ENCODE assay signal across 4 cellular contexts in genomic region chr1:179748772-179749171, GRCh38. TPM values are rescaled to one million over a fixed set of nuclear protein-coding genes. Genes with fewer than 3 reads are reported as not detected.
"Had no signal": no experiment of that assay in that cellular context is flagged by ENCODE, and none has a peak within 500 bp of the region (broad histone marks: within the 10 kb centered on the region; RNA-seq: fewer than 3 reads in every experiment).

No MANE protein-coding gene starts in this region.

- H3K4me3 ChIP-seq: GM12878 had no signal

- DNase-seq: GDM1, GF-D8 had no signal

- ATAC-seq: GM12878 had no signal

RNA-seq across cellular contexts. Expression of gene FAM163A, which starts 5.7 kb away (rescaled TPM):
- total RNA-seq: G401, GM12878 had no signal
